Comparison of ENCODE assay signal across 8 cellular contexts in genomic region chr14:103235481-103235880, GRCh38.
DNase-seq lines count a peak whose midpoint lies in the region; ATAC-seq and TF ChIP-seq lines count a peak whose summit lies in the region.
"Not testable (repeated sequence)": the region's sequence is repeated elsewhere in the genome, so short reads cannot be mapped to it uniquely, and the experiment has no call there.

No MANE protein-coding gene starts in this region.

- ATAC-seq in thoracic aorta (ENCODE audit: insufficient number of reproducible peaks, low FRiP score, low read depth): not testable (repeated sequence)

- H4K20me1 ChIP-seq in hepatocyte (ENCODE audit: insufficient read depth, poor library complexity, severe bottlenecking): not testable (repeated sequence)

- H3K27me3 ChIP-seq in A673 (replicated peaks; ENCODE audit: insufficient read depth, low read depth, low read length, poor library complexity); hepatocyte; parathyroid adenoma (ENCODE audit: control insufficient read depth, insufficient read depth, low read length); thoracic aorta (replicated peaks; ENCODE audit: insufficient read depth): not testable (repeated sequence)

- intact Hi-C loops in A673 (cut with micrococcal nuclease; ENCODE audit: unreplicated experiment): not testable (repeated sequence)

- POLR2A ChIA-PET in A673 (lab: Charles Lee; ENCODE audit: low non-redundant PET): interaction anchor here (0.5 kb wide), 1 partner anchor 130 kb away, joined by 3 read pairs; no protein-coding TSS in a partner anchor

- not testable (repeated sequence) for BruUV-seq in A673 (replicated peaks; lab: Mats Ljungman, UMichigan)

- TF ChIP-seq CTCF in A673 (conservative IDR thresholded peaks at IDR 0.05; ENCODE audit: low read depth, low read length); VCaP (conservative IDR thresholded peaks at IDR 0.05); hepatocyte (IDR thresholded peaks at IDR 0.05; ENCODE audit: poor library complexity); parathyroid adenoma (IDR thresholded peaks at IDR 0.05); thoracic aorta (IDR thresholded peaks at IDR 0.05): not testable (repeated sequence)

- WGBS in hepatocyte (ENCODE audit: low lambda C conversion rate, missing lambda C conversion rate): 37% methylated on average over 6 of the region's 6 CpGs
- 80 to 94% methylated on average over 4 to 6 of the region's 6 CpGs for WGBS in mesodermal cell (ENCODE audit: insufficient coverage in 2 of 2), 2 experiments

- peak overlapping the region; percentile 5 for H3K4me2 ChIP-seq in hepatocyte
- peak overlapping the region; percentile 9 for H3K4me2 ChIP-seq in parathyroid adenoma (ENCODE audit: low read length)

- H3K4me1 ChIP-seq in A673 (ENCODE audit: insufficient read depth, low read length, poor library complexity, severe bottlenecking): peaks cover 44% of the 10 kb centered on the region
- H3K4me1 ChIP-seq in hepatocyte (ENCODE audit: insufficient read depth); mesodermal cell (ENCODE audit: control insufficient read depth, insufficient read depth, low read length, poor library complexity, severe bottlenecking); parathyroid adenoma; thoracic aorta (ENCODE audit: control insufficient read depth in 1 of 2, low read depth in 2 of 2): not testable (repeated sequence)

- not testable (repeated sequence) for H3K9me3 ChIP-seq in A673 (ENCODE audit: low read depth, low read length, poor library complexity, severe bottlenecking); hepatocyte (ENCODE audit: low read depth); parathyroid adenoma (ENCODE audit: control insufficient read depth, low read length)
- H3K9me3 ChIP-seq in mesodermal cell (ENCODE audit: control insufficient read depth, low read length): peaks cover 15% of the 10 kb centered on the region
- H3K9me3 ChIP-seq in thoracic aorta: peaks cover 10% of the 10 kb centered on the region

- not testable (repeated sequence) for H3K79me2 ChIP-seq in hepatocyte, parathyroid adenoma

- not testable (repeated sequence) for H3K36me3 ChIP-seq in A673 (ENCODE audit: insufficient read depth, low read length, poor library complexity, severe bottlenecking); hepatocyte (replicated peaks; ENCODE audit: insufficient read depth, low read depth); mesodermal cell (ENCODE audit: control insufficient read depth, insufficient read depth, low read length); parathyroid adenoma (ENCODE audit: control insufficient read depth, insufficient read depth, low read length); thoracic aorta

- H3K4me3 ChIP-seq in A673 (ENCODE audit: low read depth, low read length, poor library complexity, severe bottlenecking): peak overlapping the region; percentile 16
- H3K4me3 ChIP-seq in hepatocyte; mesodermal cell (ENCODE audit: extremely low read depth, insufficient read depth, low read length, poor library complexity, severe bottlenecking); parathyroid adenoma (ENCODE audit: low read depth, low read length): not testable (repeated sequence)
- H3K4me3 ChIP-seq in thoracic aorta: peak overlapping the region; percentile 25

- not testable (repeated sequence) for H3K9ac ChIP-seq in parathyroid adenoma

- DNase-seq in A673 (ENCODE audit: low spot score) (peak; percentile 88), NCI-H82 (lab: John Stamatoyannopoulos, UW) (peak; percentile 74), dermis microvascular lymphatic vessel endothelial cell (ENCODE audit: low read depth in 2 of 2) (peak; percentile 75 to 81)
- not testable (repeated sequence) for DNase-seq in hepatocyte (ENCODE audit: low spot score); thoracic aorta (ENCODE audit: low spot score)

- CTCF ChIA-PET in A673 (lab: Charles Lee): not testable (repeated sequence)

- H3K9me2 ChIP-seq in hepatocyte (replicated peaks; ENCODE audit: insufficient read depth): not testable (repeated sequence)

- H3K27ac ChIP-seq in A673 (ENCODE audit: low read depth, low read length, poor library complexity, severe bottlenecking): peak overlapping the region; percentile 87
- peak overlapping the region; percentile 41 for H3K27ac ChIP-seq in VCaP
- peak overlapping the region; percentile 59 for H3K27ac ChIP-seq in hepatocyte
- H3K27ac ChIP-seq in mesodermal cell (ENCODE audit: low read depth, low read length, severe bottlenecking): peak overlapping the region; percentile 16
- H3K27ac ChIP-seq in parathyroid adenoma, thoracic aorta: not testable (repeated sequence)

- H2AFZ ChIP-seq in hepatocyte: not testable (repeated sequence)
- peak overlapping the region; percentile 38 for H2AFZ ChIP-seq in parathyroid adenoma
